In genomic region chr6:134937426-134937825, GRCh38 we compare ENCODE assay signal across 21 cellular contexts. TPM values are rescaled to one million over a fixed set of nuclear protein-coding genes. Genes with fewer than 3 reads are reported as not detected.
DNase-seq lines count a peak whose midpoint lies in the region; ATAC-seq and TF ChIP-seq lines count a peak whose summit lies in the region.
"Had no signal": no experiment of that assay in that cellular context is flagged by ENCODE, and none has a peak within 500 bp of the region (broad histone marks: within the 10 kb centered on the region; RNA-seq: fewer than 3 reads in every experiment).

No MANE protein-coding gene starts in this region.

- H3K27ac ChIP-seq in RWPE2 (ENCODE audit: poor library complexity, severe bottlenecking) (peak overlapping the region; percentile 57), osteoblast (ENCODE audit: low read depth, low read length) (peak overlapping the region; percentile 99), PC-9 (no peak overlapping the region)
- H3K27ac ChIP-seq in CD4-positive, alpha-beta T cell (ENCODE audit: low read depth, low read length): no peak overlapping the region
- H3K27ac ChIP-seq: coronary artery had no signal

- no peaks in the 10 kb centered on the region for H3K9me3 Mint-ChIP-seq in Caco-2 (ENCODE audit: unreplicated experiment)
- H3K9me3 Mint-ChIP-seq in CD4-positive, alpha-beta T cell: no peaks in the 10 kb centered on the region
- H3K9me3 Mint-ChIP-seq: activated naive CD4-positive, alpha-beta T cell treated with anti-CD3 and anti-CD28 coated beads for 36 hours; activated T-cell treated with anti-CD3 and anti-CD28 coated beads, Interleukin-2, amount 50 U/mL, for 24 hours had no signal

- intact Hi-C loops in Caco-2 (cut with micrococcal nuclease; ENCODE audit: unreplicated experiment): no loop called here
- intact Hi-C loops in CD4-positive, alpha-beta T cell (cut with DNase I, micrococcal nuclease): loop anchor here in 1 of 2 experiments (5.0 kb wide), 1 partner anchor 115 kb away; no protein-coding TSS in a partner anchor
- intact Hi-C loops in PC-9 (cut with micrococcal nuclease; ENCODE audit: unreplicated experiment): loop anchor here (5.0 kb wide), 1 partner anchor 295 kb away; no protein-coding TSS in a partner anchor

- H3K4me2 ChIP-seq in osteoblast (ENCODE audit: insufficient read depth, low read length) (peak overlapping the region; percentile 89), PC-9 (no peak overlapping the region)

- H3K4me3 ChIP-seq in Caco-2 (ENCODE audit: low read depth, low read length) (no peak overlapping the region), RWPE2 (ENCODE audit: severe bottlenecking) (no peak overlapping the region), fibroblast of mammary gland (ENCODE audit: control insufficient read depth, low read depth, low read length) (no peak overlapping the region), osteoblast (ENCODE audit: insufficient read depth, low read length) (peak overlapping the region; percentile 55), PC-9 (no peak overlapping the region)
- H3K4me3 ChIP-seq: coronary artery had no signal

- no peaks in the 10 kb centered on the region for H3K9me2 ChIP-seq in PC-9 (ENCODE audit: insufficient read depth)

- POLR2A ChIA-PET in Caco-2 (lab: Charles Lee) (no interaction called here), PC-9 (lab: Charles Lee; ENCODE audit: unreplicated experiment) (no interaction called here)
- POLR2A ChIA-PET in CD4-positive, alpha-beta T cell (lab: Charles Lee): no interaction called here

- H3K27me3 ChIP-seq in Caco-2 (replicated peaks; ENCODE audit: control insufficient read depth, insufficient read depth, low read length) (no peaks in the 10 kb centered on the region), RWPE2 (ENCODE audit: insufficient read depth, poor library complexity, severe bottlenecking) (no peaks in the 10 kb centered on the region), osteoblast (ENCODE audit: insufficient read depth, low read length) (no peaks in the 10 kb centered on the region), PC-9 (ENCODE audit: insufficient read depth, low read depth) (no peaks in the 10 kb centered on the region)
- no peaks in the 10 kb centered on the region for H3K27me3 ChIP-seq in CD4-positive, alpha-beta T cell (ENCODE audit: control insufficient read depth, insufficient read depth, low read length)

- no peaks in the 10 kb centered on the region for H3K4me1 Mint-ChIP-seq in Caco-2 (ENCODE audit: low read depth, unreplicated experiment)
- peaks cover 12% of the 10 kb centered on the region for H3K4me1 Mint-ChIP-seq in CD4-positive, alpha-beta T cell (ENCODE audit: low read depth)
- H3K4me1 Mint-ChIP-seq: B cell had no signal

- H2AFZ ChIP-seq in osteoblast (ENCODE audit: low read length): peak overlapping the region; percentile 79
- no peak overlapping the region for H2AFZ ChIP-seq in PC-9

- H3K27ac Mint-ChIP-seq in Caco-2 (ENCODE audit: unreplicated experiment): peak overlapping the region; percentile 48
- H3K27ac Mint-ChIP-seq in CD4-positive, alpha-beta T cell: no peak overlapping the region
- H3K27ac Mint-ChIP-seq: activated naive CD4-positive, alpha-beta T cell treated with anti-CD3 and anti-CD28 coated beads for 36 hours; activated T-cell treated with anti-CD3 and anti-CD28 coated beads, Interleukin-2, amount 50 U/mL, for 24 hours; B cell had no signal

- DNase-seq in Caco-2 (no peak), RWPE2 (ENCODE audit: low spot score) (no peak), fibroblast of mammary gland (ENCODE audit: low read depth) (peak; percentile 53), osteoblast (ENCODE audit: insufficient read length, low spot score, missing footprints) (peak; percentile 80), RKO (ENCODE audit: low spot score) (no peak), PC-9 (no peak)
- no peak for DNase-seq in CD4-positive, alpha-beta T cell
- no peak for DNase-seq in stimulated activated naive CD4-positive, alpha-beta T cell (lab: John Stamatoyannopoulos, UW)
- DNase-seq: activated CD4-positive, alpha-beta T cell treated with anti-CD3 and anti-CD28 coated beads, Interleukin-2, amount 50 U/mL, for 48 hours; activated naive CD4-positive, alpha-beta T cell treated with anti-CD3 and anti-CD28 coated beads for 36 hours; activated T-cell treated with anti-CD3 and anti-CD28 coated beads, Interleukin-2, amount 50 U/mL, for 24 hours; KG1; left ventricle myocardium superior; NCI-H1092 treated with DMSO at 0.1 percent for 48 hours; NCI-H2107; NCI-H748 treated with DMSO at 0.1 percent for 48 hours; RPMI8226; stimulated activated CD4-positive, alpha-beta T cell treated with anti-CD3 and anti-CD28 coated beads, Interleukin-4, amount 100 ng/mL, for 1 hour had no signal

- no peaks in the 10 kb centered on the region for H4K20me1 ChIP-seq in osteoblast (ENCODE audit: insufficient read depth, low read length)
- no peaks in the 10 kb centered on the region for H4K20me1 ChIP-seq in PC-9 (ENCODE audit: insufficient read depth)

- H3K4me3 Mint-ChIP-seq in Caco-2 (ENCODE audit: unreplicated experiment): no peak overlapping the region
- no peak overlapping the region for H3K4me3 Mint-ChIP-seq in CD4-positive, alpha-beta T cell
- H3K4me3 Mint-ChIP-seq: activated naive CD4-positive, alpha-beta T cell treated with anti-CD3 and anti-CD28 coated beads for 36 hours; activated T-cell treated with anti-CD3 and anti-CD28 coated beads, Interleukin-2, amount 50 U/mL, for 24 hours; B cell had no signal

- H3F3A ChIP-seq in PC-9 (ENCODE audit: insufficient read depth, low read depth): no peaks in the 10 kb centered on the region

- BruUV-seq in Caco-2 (replicated peaks; lab: Mats Ljungman, UMichigan) (no TSS peak), PC-9 (replicated peaks; lab: Mats Ljungman, UMichigan) (no TSS peak)

- H3K27me3 Mint-ChIP-seq in Caco-2 (ENCODE audit: insufficient read depth, unreplicated experiment): no peaks in the 10 kb centered on the region
- no peaks in the 10 kb centered on the region for H3K27me3 Mint-ChIP-seq in CD4-positive, alpha-beta T cell
- H3K27me3 Mint-ChIP-seq: activated T-cell treated with anti-CD3 and anti-CD28 coated beads, Interleukin-2, amount 50 U/mL, for 24 hours; B cell had no signal

- no peaks in the 10 kb centered on the region for H3K36me3 Mint-ChIP-seq in Caco-2 (ENCODE audit: insufficient read depth, unreplicated experiment)
- no peaks in the 10 kb centered on the region for H3K36me3 Mint-ChIP-seq in CD4-positive, alpha-beta T cell (ENCODE audit: low read depth)

- H3K9me3 ChIP-seq in Caco-2 (no peaks in the 10 kb centered on the region), RWPE2 (ENCODE audit: severe bottlenecking) (no peaks in the 10 kb centered on the region), osteoblast (ENCODE audit: low read depth, low read length) (no peaks in the 10 kb centered on the region), PC-9 (ENCODE audit: insufficient read depth, low read depth) (no peaks in the 10 kb centered on the region)
- no peaks in the 10 kb centered on the region for H3K9me3 ChIP-seq in CD4-positive, alpha-beta T cell (ENCODE audit: control insufficient read depth, low read length)

- H3K36me3 ChIP-seq in Caco-2 (ENCODE audit: control insufficient read depth, insufficient read depth, low read length) (no peaks in the 10 kb centered on the region), RWPE2 (ENCODE audit: low read depth) (no peaks in the 10 kb centered on the region), osteoblast (ENCODE audit: insufficient read depth, low read length) (no peaks in the 10 kb centered on the region), PC-9 (ENCODE audit: low read depth) (no peaks in the 10 kb centered on the region)

- H3K79me2 ChIP-seq in osteoblast (ENCODE audit: insufficient read depth, low read length): no peaks in the 10 kb centered on the region
- no peaks in the 10 kb centered on the region for H3K79me2 ChIP-seq in PC-9 (ENCODE audit: low read depth)

- TF ChIP-seq CTCF in Caco-2 (IDR thresholded peaks at IDR 0.05; ENCODE audit: insufficient read depth in 1 of 2, low read depth in 1 of 2, low read length in 1 of 2, severe bottlenecking in 1 of 2, unreplicated experiment in 1 of 2) (no peak), RWPE2 (IDR thresholded peaks at IDR 0.05; ENCODE audit: poor library complexity, severe bottlenecking) (no peak), fibroblast of mammary gland (conservative IDR thresholded peaks at IDR 0.05; ENCODE audit: control insufficient read depth, insufficient read depth, low read depth, low read length) (no peak), osteoblast (IDR thresholded peaks at IDR 0.05; ENCODE audit: extremely low read depth, low read depth, low read length) (no peak), PC-9 (conservative IDR thresholded peaks at IDR 0.05) (no peak)
- TF ChIP-seq CTCF in CD4-positive, alpha-beta T cell (IDR thresholded peaks at IDR 0.05): no peak

- CTCF ChIA-PET in Caco-2 (lab: Charles Lee) (no interaction called here), PC-9 (lab: Charles Lee) (no interaction called here)
- CTCF ChIA-PET in CD4-positive, alpha-beta T cell (lab: Charles Lee): no interaction called here

- no peak for ATAC-seq in RWPE2 (ENCODE audit: low read depth)
- ATAC-seq in CD4-positive, alpha-beta T cell (ENCODE audit: poor library complexity): no peak
- ATAC-seq: HCT116, left ventricle myocardium superior had no signal

- H3K4me1 ChIP-seq in Caco-2 (peaks cover 7% of the 10 kb centered on the region; the same call in 1 of the 2 replicates), RWPE2 (ENCODE audit: insufficient read depth, poor library complexity, severe bottlenecking) (peaks cover 18% of the 10 kb centered on the region), osteoblast (ENCODE audit: insufficient read depth, low read length) (peaks cover 21% of the 10 kb centered on the region), PC-9 (replicated peaks; ENCODE audit: insufficient read depth) (no peaks in the 10 kb centered on the region)

RNA-seq across cellular contexts. Expression of gene ALDH8A1, which starts 12.5 kb away (rescaled TPM):
- total RNA-seq in Caco-2 (2022) (0.21 and 0.29 TPM in 2 replicates), osteoblast (under 0.01 and 0.29 TPM in 2 replicates), PC-9 (2021) (0.83 and 1.1 TPM in 2 replicates)
- 1 to 10 TPM; 1.4 to 1.6 TPM for total RNA-seq in CD4-positive, alpha-beta T cell

Comparison
In these comparisons a context has a peak if more than half of its experiments do, and no peak if none do; other contexts are left out.
1. DNase-seq: peak in fibroblast of mammary gland (single experiment) and osteoblast (single experiment); none in Caco-2 (0 of 2), RWPE2 (single experiment), CD4-positive, alpha-beta T cell (0 of 10), RKO (single experiment), stimulated activated naive CD4-positive, alpha-beta T cell (0 of 6) and PC-9 (0 of 2).
2. H3K27ac ChIP-seq: peak in RWPE2 (single experiment) and osteoblast (single experiment); none in CD4-positive, alpha-beta T cell (single experiment) and PC-9 (single experiment).